ENCODE assay signal across 9 cellular contexts in genomic region chr2:121647396-121647795, GRCh38. TPM values are rescaled to one million over a fixed set of nuclear protein-coding genes. Genes with fewer than 3 reads are reported as not detected.
DNase-seq lines count a peak whose midpoint lies in the region; ATAC-seq and TF ChIP-seq lines count a peak whose summit lies in the region.
"Had no signal": no experiment of that assay in that cellular context is flagged by ENCODE, and none has a peak within 500 bp of the region (broad histone marks: within the 10 kb centered on the region; RNA-seq: fewer than 3 reads in every experiment).

No MANE protein-coding gene starts in this region.

- ATAC-seq in effector memory CD8-positive, alpha-beta T cell (replicated peaks) = no peak
- ATAC-seq in GM19395 (IDR thresholded peaks at IDR 0.05; ENCODE audit: unreplicated experiment) = no peak

- no peak for DNase-seq in CD8-positive, alpha-beta memory T cell
- DNase-seq in MG63 = no peak
- DNase-seq in effector memory CD8-positive, alpha-beta T cell = no peak
- no peak for DNase-seq in tibial nerve (ENCODE audit: low spot score in 2 of 2)
- DNase-seq in iPS-NIHi11 (ENCODE audit: low spot score) = no peak
- DNase-seq in cerebellar nuclear complex (lab: John Stamatoyannopoulos, UW) = no peak
- DNase-seq: dermis blood vessel endothelial cell had no signal

- TF ChIP-seq POLR2A in tibial nerve (IDR thresholded peaks at IDR 0.05) = no peak

- no peak overlapping the region for H3K4me3 ChIP-seq in CD8-positive, alpha-beta memory T cell (ENCODE audit: low read length)
- H3K4me3 ChIP-seq in MG63 (peak overlapping the region; percentile 69), neutrophil (ENCODE audit: low read depth in 1 of 2, low read length in 1 of 2) (peak overlapping the region; percentile 82 to 87), tibial nerve (no peak overlapping the region)

- no peak overlapping the region for H3K27ac ChIP-seq in CD8-positive, alpha-beta memory T cell (ENCODE audit: low read depth, low read length)
- peak overlapping the region; percentile 94 for H3K27ac ChIP-seq in neutrophil
- peak overlapping the region in 2 of 4 donors; percentile 97 to 99 for H3K27ac ChIP-seq in tibial nerve

- no peaks in the 10 kb centered on the region for H3K9me3 Mint-ChIP-seq in CD8-positive, alpha-beta memory T cell
- no peaks in the 10 kb centered on the region for H3K9me3 Mint-ChIP-seq in effector memory CD8-positive, alpha-beta T cell

- no peaks in the 10 kb centered on the region for H3K36me3 ChIP-seq in CD8-positive, alpha-beta memory T cell (ENCODE audit: insufficient read depth, low read length)
- H3K36me3 ChIP-seq in MG63 = no peaks in the 10 kb centered on the region; the same call in none of the 2 replicates
- H3K36me3 ChIP-seq in neutrophil = no peaks in the 10 kb centered on the region
- peaks cover 0 to 2% (median 0%) of the 10 kb centered on the region in 3 donors for H3K36me3 ChIP-seq in tibial nerve

- POLR2A ChIA-PET in CD8-positive, alpha-beta memory T cell (lab: Charles Lee) = interaction anchor here (4.0 kb wide), 1 partner anchor 52 kb away, joined by 44 read pairs; no protein-coding TSS in a partner anchor

- H3K27me3 ChIP-seq in CD8-positive, alpha-beta memory T cell (ENCODE audit: insufficient read depth, low read length, poor library complexity, severe bottlenecking) = no peaks in the 10 kb centered on the region
- no peaks in the 10 kb centered on the region for H3K27me3 ChIP-seq in MG63
- no peaks in the 10 kb centered on the region for H3K27me3 ChIP-seq in neutrophil
- no peaks in the 10 kb centered on the region for H3K27me3 ChIP-seq in tibial nerve

- H3K36me3 Mint-ChIP-seq in CD8-positive, alpha-beta memory T cell = peaks cover 0 to 23% (median 0%) of the 10 kb centered on the region in 3 donors
- H3K36me3 Mint-ChIP-seq in effector memory CD8-positive, alpha-beta T cell (ENCODE audit: insufficient read depth) = peaks cover 40% of the 10 kb centered on the region

- peaks cover 0 to 7% of the 10 kb centered on the region in 2 donors for H3K27me3 Mint-ChIP-seq in CD8-positive, alpha-beta memory T cell
- no peaks in the 10 kb centered on the region for H3K27me3 Mint-ChIP-seq in effector memory CD8-positive, alpha-beta T cell

- CTCF ChIA-PET in CD8-positive, alpha-beta memory T cell (lab: Charles Lee) = interaction anchor here (1.8 kb wide), 1 partner anchor 118 kb away, joined by 9 read pairs; the partner anchor contains the start of gene RNU4ATAC

- peaks cover 34% of the 10 kb centered on the region for H3K4me1 ChIP-seq in CD8-positive, alpha-beta memory T cell (ENCODE audit: insufficient read depth, low read length)
- H3K4me1 ChIP-seq in neutrophil (ENCODE audit: control insufficient read depth in 1 of 2, insufficient read depth in 1 of 2, low read depth in 1 of 2, low read length in 1 of 2) (peaks cover 79 to 81% of the 10 kb centered on the region in 2 experiments), tibial nerve (peaks cover 0 to 66% (median 20%) of the 10 kb centered on the region in 4 donors)

- no peak for TF ChIP-seq CTCF in neutrophil (IDR thresholded peaks at IDR 0.05)
- TF ChIP-seq CTCF in tibial nerve (IDR thresholded peaks at IDR 0.05) = no peak

- H3K4me1 Mint-ChIP-seq in CD8-positive, alpha-beta memory T cell = peaks cover 52 to 76% (median 73%) of the 10 kb centered on the region in 3 donors
- H3K4me1 Mint-ChIP-seq in effector memory CD8-positive, alpha-beta T cell (ENCODE audit: low read depth in 2 of 2) = peaks cover 25 to 64% of the 10 kb centered on the region in 2 donors

- no peak for TF ChIP-seq EP300 in tibial nerve (IDR thresholded peaks at IDR 0.05)

- H3K27ac Mint-ChIP-seq in CD8-positive, alpha-beta memory T cell = peak overlapping the region in 7 of 8 donors; percentile 9 to 100 (median 99)
- peak overlapping the region; percentile 99 to 100 for H3K27ac Mint-ChIP-seq in effector memory CD8-positive, alpha-beta T cell

- no peaks in the 10 kb centered on the region for H3K9me3 ChIP-seq in CD8-positive, alpha-beta memory T cell (ENCODE audit: low read length)
- no peaks in the 10 kb centered on the region for H3K9me3 ChIP-seq in MG63
- H3K9me3 ChIP-seq in neutrophil = no peaks in the 10 kb centered on the region
- no peaks in the 10 kb centered on the region for H3K9me3 ChIP-seq in tibial nerve

- peak overlapping the region; percentile 46 to 100 (median 97) for H3K4me3 Mint-ChIP-seq in CD8-positive, alpha-beta memory T cell
- peak overlapping the region; percentile 98 to 100 for H3K4me3 Mint-ChIP-seq in effector memory CD8-positive, alpha-beta T cell

- 32 to 39% methylated on average over 1 of the region's 1 CpG for WGBS in tibial nerve, 2 donors

RNA-seq across cellular contexts. Expression of gene CLASP1, which starts 1.9 kb away (rescaled TPM):
- total RNA-seq in CD8-positive, alpha-beta memory T cell = 10 to 100 TPM; 62.6 to 66.0 TPM
- polyA plus RNA-seq in CD8-positive, alpha-beta memory T cell = 22.2 TPM
- 19.9 and 20.8 TPM in 2 replicates for total RNA-seq in MG63 (2014; rRNA removed; shearing (Covaris generic); ENCODE audit: low replicate concordance)
- total RNA-seq in tibial nerve = 100 to 1,000 TPM in 1 of 4 donors, 10 to 100 TPM in 3; 72.8 to 164 (median 88.6) TPM

Comparison
In these comparisons a context has a peak if more than half of its experiments do, and no peak if none do; other contexts are left out.
1. H3K4me3 ChIP-seq: peak in MG63 (single experiment) and neutrophil (2 of 2); none in CD8-positive, alpha-beta memory T cell (single experiment) and tibial nerve (0 of 4).